In the genomic region with DNA sequence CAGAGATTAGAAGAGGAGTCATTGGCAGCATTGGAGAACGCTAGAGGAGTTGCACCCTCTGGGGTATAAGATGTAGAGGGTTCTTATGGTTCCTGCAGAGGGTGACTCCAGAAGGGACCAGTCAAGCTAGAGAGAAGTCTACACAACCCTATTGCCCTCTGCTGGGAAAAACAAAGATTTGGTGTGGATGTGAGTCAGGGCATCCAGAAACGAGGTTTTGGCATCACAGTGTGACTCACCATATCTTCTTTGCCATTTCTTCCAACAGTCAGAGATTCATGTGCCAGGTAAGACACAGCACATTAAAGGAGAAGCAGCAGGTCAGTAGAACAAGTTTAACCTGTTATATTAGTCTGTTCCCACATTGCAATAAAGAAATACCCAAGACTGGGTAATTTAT, we compare ENCODE assay signal across 16 cellular contexts.
"Had no signal": no experiment of that assay in that cellular context is flagged by ENCODE, and none has a peak within 500 bp of the region (broad histone marks: within the 10 kb centered on the region; RNA-seq: fewer than 3 reads in every experiment).

No MANE protein-coding gene starts in this region.

- DNase-seq: activated CD4-positive, alpha-beta memory T cell treated with anti-CD3 and anti-CD28 coated beads for 36 hours; activated CD4-positive, alpha-beta T cell treated with anti-CD3 and anti-CD28 coated beads for 1 hour; activated gamma-delta T cell treated with Interleukin-2 at 50 U/mL for 16 hours; activated naive CD8-positive, alpha-beta T cell treated with anti-CD3 and anti-CD28 coated beads for 36 hours; activated T-cell treated with anti-CD3 and anti-CD28 coated beads, Interleukin-2, amount 50 U/mL, for 48 hours; kidney; retina; stimulated activated CD4-positive, alpha-beta T cell treated with anti-CD3 and anti-CD28 coated beads, Interleukin-15, amount 100 ng/mL, for 24 hours; stimulated activated CD4-positive, alpha-beta T cell treated with anti-CD3 and anti-CD28 coated beads, Interleukin-4, amount 100 ng/mL, for 4 hours; stomach; T-helper 9 cell had no signal

- H3K4me1 ChIP-seq: gastroesophageal sphincter, parathyroid adenoma, stomach, vagina had no signal

- H3K9ac ChIP-seq: parathyroid adenoma had no signal

- H3K27me3 Mint-ChIP-seq: activated CD4-positive, alpha-beta memory T cell treated with anti-CD3 and anti-CD28 coated beads for 36 hours; activated naive CD8-positive, alpha-beta T cell treated with anti-CD3 and anti-CD28 coated beads for 36 hours had no signal

- H3K79me2 ChIP-seq: parathyroid adenoma had no signal

- H3K27ac ChIP-seq: gastroesophageal sphincter, parathyroid adenoma, stomach, vagina had no signal

- H3K4me3 Mint-ChIP-seq: activated CD4-positive, alpha-beta memory T cell treated with anti-CD3 and anti-CD28 coated beads for 36 hours; activated naive CD8-positive, alpha-beta T cell treated with anti-CD3 and anti-CD28 coated beads for 36 hours; mesothelial cell of epicardium; neural crest cell had no signal

- H3K27ac Mint-ChIP-seq: activated CD4-positive, alpha-beta memory T cell treated with anti-CD3 and anti-CD28 coated beads for 36 hours; activated naive CD8-positive, alpha-beta T cell treated with anti-CD3 and anti-CD28 coated beads for 36 hours; mesothelial cell of epicardium had no signal

- ATAC-seq: gastroesophageal sphincter had no signal

- H3K36me3 Mint-ChIP-seq: activated CD4-positive, alpha-beta memory T cell treated with anti-CD3 and anti-CD28 coated beads for 36 hours; activated naive CD8-positive, alpha-beta T cell treated with anti-CD3 and anti-CD28 coated beads for 36 hours; mesothelial cell of epicardium had no signal

- H3K4me1 Mint-ChIP-seq: activated naive CD8-positive, alpha-beta T cell treated with anti-CD3 and anti-CD28 coated beads for 36 hours; mesothelial cell of epicardium; neural crest cell had no signal

- H3K4me3 ChIP-seq: gastroesophageal sphincter, stomach, vagina had no signal

- H3K36me3 ChIP-seq: gastroesophageal sphincter, stomach, vagina had no signal

- H3K9me3 ChIP-seq: vagina had no signal

- H3K27me3 ChIP-seq: gastroesophageal sphincter, stomach, vagina had no signal

- H2AFZ ChIP-seq: parathyroid adenoma had no signal
